In the genomic region with DNA sequence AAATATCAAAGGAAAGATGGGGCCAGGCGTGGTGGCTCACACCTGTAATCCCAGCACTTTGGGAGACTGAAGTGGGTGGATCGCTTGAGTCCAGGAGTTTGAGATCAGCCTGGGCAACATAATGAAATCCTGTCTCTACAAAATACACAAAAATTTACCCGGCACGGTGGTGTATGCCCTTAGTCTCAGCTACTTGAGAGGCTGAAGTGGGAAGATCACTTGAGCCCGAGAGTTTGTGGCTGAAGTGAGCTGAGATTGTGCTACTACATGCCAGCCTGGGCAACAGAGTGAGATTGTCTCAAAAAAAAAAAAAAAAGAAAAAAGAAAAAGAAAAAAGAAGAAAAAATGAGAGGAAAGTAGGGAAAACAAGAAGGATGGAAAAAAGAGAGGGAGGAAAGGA, we compare ENCODE assay signal across 22 cellular contexts. TPM values are rescaled to one million over a fixed set of nuclear protein-coding genes. Genes with fewer than 3 reads are reported as not detected.
A peak's percentile ranks its signal among the peaks of the same experiment; 100 is the strongest.
DNase-seq lines count a peak whose midpoint lies in the region; ATAC-seq and TF ChIP-seq lines count a peak whose summit lies in the region.
"Had no signal": no experiment of that assay in that cellular context is flagged by ENCODE, and none has a peak within 500 bp of the region (broad histone marks: within the 10 kb centered on the region; RNA-seq: fewer than 3 reads in every experiment).

No MANE protein-coding gene starts in this region.

- no peak overlapping the region for H3K4me3 ChIP-seq in RWPE2 (ENCODE audit: severe bottlenecking)
- no peak overlapping the region for H3K4me3 ChIP-seq in left lung
- no peak overlapping the region for H3K4me3 ChIP-seq in osteoblast (ENCODE audit: insufficient read depth, low read length)
- H3K4me3 ChIP-seq in upper lobe of right lung = no peak overlapping the region
- H3K4me3 ChIP-seq: BLaER1 treated with 17β-estradiol and CSF1 and Interleukin-3, amounts not matched to agents 10 nM and 100 nM; GM12878; HAP-1 had no signal

- H3K4me1 Mint-ChIP-seq in stimulated activated naive CD8-positive, alpha-beta T cell treated with anti-CD3 and anti-CD28 coated beads, Interleukin-15, amount 100 ng/mL, for 72 hours = peaks cover 18% of the 10 kb centered on the region

- H3K79me2 ChIP-seq in osteoblast (ENCODE audit: insufficient read depth, low read length) = no peaks in the 10 kb centered on the region

- no peak overlapping the region for H3K4me2 ChIP-seq in osteoblast (ENCODE audit: insufficient read depth, low read length)
- H3K4me2 ChIP-seq: BLaER1 treated with 17β-estradiol and CSF1 and Interleukin-3, amounts not matched to agents 10 nM and 100 nM had no signal

- peaks cover 2% of the 10 kb centered on the region for H3K27me3 Mint-ChIP-seq in stimulated activated naive CD8-positive, alpha-beta T cell treated with anti-CD3 and anti-CD28 coated beads, Interleukin-15, amount 100 ng/mL, for 72 hours

- peak overlapping the region; percentile 75 for H2AFZ ChIP-seq in osteoblast (ENCODE audit: low read length)

- peaks cover 0 to 8% of the 10 kb centered on the region in 2 donors for H3K9me3 Mint-ChIP-seq in stimulated activated naive CD8-positive, alpha-beta T cell treated with anti-CD3 and anti-CD28 coated beads, Interleukin-15, amount 100 ng/mL, for 72 hours
- H3K9me3 Mint-ChIP-seq: CD4-positive, alpha-beta T cell; CD8-positive, alpha-beta memory T cell; HFFc6 had no signal

- no peak overlapping the region for H3K27ac Mint-ChIP-seq in stimulated activated naive CD8-positive, alpha-beta T cell treated with anti-CD3 and anti-CD28 coated beads, Interleukin-15, amount 100 ng/mL, for 72 hours
- H3K27ac Mint-ChIP-seq: CD4-positive, alpha-beta T cell; CD8-positive, alpha-beta memory T cell had no signal

- H3K4me3 Mint-ChIP-seq in stimulated activated naive CD8-positive, alpha-beta T cell treated with anti-CD3 and anti-CD28 coated beads, Interleukin-15, amount 100 ng/mL, for 72 hours = no peak overlapping the region
- H3K4me3 Mint-ChIP-seq: CD14-positive monocyte; CD4-positive, alpha-beta T cell; CD8-positive, alpha-beta memory T cell; HFFc6 had no signal

- H4K20me1 ChIP-seq in osteoblast (ENCODE audit: insufficient read depth, low read length) = no peaks in the 10 kb centered on the region
- H4K20me1 ChIP-seq: BLaER1 treated with 17β-estradiol and CSF1 and Interleukin-3, amounts not matched to agents 10 nM and 100 nM had no signal

- H3K36me3 ChIP-seq in RWPE2 (ENCODE audit: low read depth) = no peaks in the 10 kb centered on the region
- H3K36me3 ChIP-seq in left lung = no peaks in the 10 kb centered on the region
- H3K36me3 ChIP-seq in osteoblast (ENCODE audit: insufficient read depth, low read length) = no peaks in the 10 kb centered on the region
- H3K36me3 ChIP-seq in upper lobe of right lung = no peaks in the 10 kb centered on the region
- H3K36me3 ChIP-seq: BE2C; BLaER1 treated with 17β-estradiol and CSF1 and Interleukin-3, amounts not matched to agents 10 nM and 100 nM; HAP-1 had no signal

- intact Hi-C loops in left lung (cut with DNase I) (no loop called here), upper lobe of right lung (cut with DNase I) (no loop called here)

- TF ChIP-seq CTCF in RWPE2 (IDR thresholded peaks at IDR 0.05; ENCODE audit: poor library complexity, severe bottlenecking) (no peak), left lung (IDR thresholded peaks at IDR 0.05) (no peak), osteoblast (IDR thresholded peaks at IDR 0.05; ENCODE audit: extremely low read depth, low read depth, low read length) (no peak), upper lobe of right lung (IDR thresholded peaks at IDR 0.05) (no peak)

- H3K27me3 ChIP-seq in RWPE2 (ENCODE audit: insufficient read depth, poor library complexity, severe bottlenecking) (no peaks in the 10 kb centered on the region), left lung (no peaks in the 10 kb centered on the region), osteoblast (ENCODE audit: insufficient read depth, low read length) (no peaks in the 10 kb centered on the region), upper lobe of right lung (no peaks in the 10 kb centered on the region)
- H3K27me3 ChIP-seq: BE2C; BLaER1 treated with 17β-estradiol and CSF1 and Interleukin-3, amounts not matched to agents 10 nM and 100 nM had no signal

- peaks cover 2% of the 10 kb centered on the region for H3K9me3 ChIP-seq in RWPE2 (ENCODE audit: severe bottlenecking)
- no peaks in the 10 kb centered on the region for H3K9me3 ChIP-seq in left lung
- H3K9me3 ChIP-seq in osteoblast (ENCODE audit: low read depth, low read length) = no peaks in the 10 kb centered on the region
- no peaks in the 10 kb centered on the region for H3K9me3 ChIP-seq in upper lobe of right lung
- H3K9me3 ChIP-seq: BE2C, HAP-1 had no signal

- H3K27ac ChIP-seq in RWPE2 (ENCODE audit: poor library complexity, severe bottlenecking) = peak overlapping the region; percentile 23
- H3K27ac ChIP-seq in left lung = no peak overlapping the region
- H3K27ac ChIP-seq in osteoblast (ENCODE audit: low read depth, low read length) = no peak overlapping the region
- H3K27ac ChIP-seq in upper lobe of right lung = no peak overlapping the region
- H3K27ac ChIP-seq: 22Rv1; BLaER1 treated with 17β-estradiol and CSF1 and Interleukin-3, amounts not matched to agents 10 nM and 100 nM had no signal

- DNase-seq in RWPE2 (ENCODE audit: low spot score) = no peak
- no peak for DNase-seq in left lung
- no peak for DNase-seq in osteoblast (ENCODE audit: insufficient read length, low spot score, missing footprints)
- DNase-seq in upper lobe of right lung = no peak
- DNase-seq in NAMALWA (ENCODE audit: low spot score) = no peak
- DNase-seq in stimulated activated naive CD8-positive, alpha-beta T cell treated with anti-CD3 and anti-CD28 coated beads, Interleukin-15, amount 100 ng/mL, for 72 hours = no peak
- no peak for DNase-seq in stimulated activated naive CD4-positive, alpha-beta T cell treated with Interleukin-2 at 50 U/mL for 16 hours (lab: John Stamatoyannopoulos, UW)
- DNase-seq: AML-193; BE2C; CD4-positive, alpha-beta T cell; CD8-positive, alpha-beta memory T cell; DMS 273 treated with DMSO at 0.1 percent for 48 hours; DMS79; EL; GDM1; GOT3; HFFc6 had no signal

- H3K4me1 ChIP-seq in RWPE2 (ENCODE audit: insufficient read depth, poor library complexity, severe bottlenecking) (peaks cover 3% of the 10 kb centered on the region), left lung (peaks cover 5 to 7% of the 10 kb centered on the region in 2 donors), osteoblast (ENCODE audit: insufficient read depth, low read length) (peaks cover 4% of the 10 kb centered on the region), upper lobe of right lung (peaks cover 3% of the 10 kb centered on the region)
- H3K4me1 ChIP-seq: BE2C, HAP-1 had no signal

- no peak for ATAC-seq in RWPE2 (ENCODE audit: low read depth)
- peak; percentile 73 for ATAC-seq in left lung
- ATAC-seq in upper lobe of right lung = peak; percentile 34
- no peak for ATAC-seq in stimulated activated naive CD8-positive, alpha-beta T cell treated with anti-CD3 and anti-CD28 coated beads, Interleukin-15, amount 100 ng/mL, for 72 hours
- ATAC-seq: GM12878 had no signal

RNA-seq across cellular contexts. Expression of gene TRIM6, which starts 3.8 kb away (rescaled TPM):
- 1 to 10 TPM; 4.2 to 6.2 TPM for total RNA-seq in left lung
- total RNA-seq in osteoblast = 3.6 and 3.8 TPM in 2 replicates
- total RNA-seq in upper lobe of right lung = 2.4 TPM
- total RNA-seq: CD4-positive, alpha-beta T cell had no signal

RNA-seq across cellular contexts. Expression of gene OR52B6, which starts 11.9 kb away (rescaled TPM):
- total RNA-seq in left lung (not detected), osteoblast (not detected in 2 replicates), upper lobe of right lung (not detected)
- total RNA-seq: CD4-positive, alpha-beta T cell; CD8-positive, alpha-beta memory T cell; GM12878; HFFc6 had no signal

RNA-seq across cellular contexts. Expression of gene TRIM34, which starts 32.2 kb away (rescaled TPM):
- total RNA-seq in left lung = 10 to 100 TPM in 1 of 2 donors, 1 to 10 TPM in 1; 9.1 to 10.2 TPM
- 8.3 and 10.3 TPM in 2 replicates for total RNA-seq in osteoblast
- 10.4 TPM for total RNA-seq in upper lobe of right lung

RNA-seq across cellular contexts. Expression of gene OR52H1, which starts 44.3 kb away (rescaled TPM):
- total RNA-seq in left lung = under 1 TPM; 0.32 to 0.45 TPM
- total RNA-seq in osteoblast = 0.29 and 0.36 TPM in 2 replicates
- 0.90 TPM for total RNA-seq in upper lobe of right lung
- total RNA-seq: CD8-positive, alpha-beta memory T cell; HFFc6 had no signal

Comparison
In these comparisons a context has a peak if more than half of its experiments do, and no peak if none do; other contexts are left out.
1. ATAC-seq: peak in left lung (single experiment) and upper lobe of right lung (single experiment); none in RWPE2 (single experiment) and stimulated activated naive CD8-positive, alpha-beta T cell treated with anti-CD3 and anti-CD28 coated beads, Interleukin-15, amount 100 ng/mL, for 72 hours (single experiment).